ENCODE assay signal across 12 cellular contexts in genomic region chr3:126782554-126782953, GRCh38.
DNase-seq lines count a peak whose midpoint lies in the region; ATAC-seq and TF ChIP-seq lines count a peak whose summit lies in the region.
"Had no signal": no experiment of that assay in that cellular context is flagged by ENCODE, and none has a peak within 500 bp of the region (broad histone marks: within the 10 kb centered on the region; RNA-seq: fewer than 3 reads in every experiment).

No MANE protein-coding gene starts in this region.

- peak overlapping the region; percentile 57 for H3K9ac ChIP-seq in PC-3 (ENCODE audit: low read length)

- H3K4me1 ChIP-seq in PC-3 (ENCODE audit: insufficient read depth, low read length) (peaks cover 30% of the 10 kb centered on the region), esophagus muscularis mucosa (peaks cover 0 to 16% (median 7%) of the 10 kb centered on the region in 4 donors), muscle layer of duodenum (ENCODE audit: control insufficient read depth in 1 of 2, insufficient read depth in 2 of 2, low read length in 2 of 2) (peaks cover 0 to 6% of the 10 kb centered on the region in 2 donors)

- TF ChIP-seq EP300 in esophagus muscularis mucosa (IDR thresholded peaks at IDR 0.05) = no peak

- BruUV-seq in PC-3 (replicated peaks; lab: Mats Ljungman, UMichigan) = no TSS peak

- no peaks in the 10 kb centered on the region for H3K36me3 ChIP-seq in PC-3 (ENCODE audit: low read depth, low read length)
- no peaks in the 10 kb centered on the region for H3K36me3 ChIP-seq in esophagus muscularis mucosa
- H3K36me3 ChIP-seq in muscle layer of duodenum (ENCODE audit: control insufficient read depth in 1 of 2, insufficient read depth in 2 of 2, low read length in 2 of 2) = no peaks in the 10 kb centered on the region
- H3K36me3 ChIP-seq: heart right ventricle, tibial nerve had no signal

- H4K20me1 ChIP-seq in PC-3 (ENCODE audit: low read length) = no peaks in the 10 kb centered on the region

- no peaks in the 10 kb centered on the region for H3F3A ChIP-seq in PC-3 (ENCODE audit: low read length, unreplicated experiment)

- H3K27me3 ChIP-seq in PC-3 (ENCODE audit: low read length) (no peaks in the 10 kb centered on the region), esophagus muscularis mucosa (no peaks in the 10 kb centered on the region), muscle layer of duodenum (ENCODE audit: low read depth, low read length) (no peaks in the 10 kb centered on the region)
- H3K27me3 ChIP-seq: heart right ventricle, tibial nerve had no signal

- H2AFZ ChIP-seq in PC-3 (ENCODE audit: low read length) = peak overlapping the region; percentile 65; the same call in 1 of the 2 replicates

- ATAC-seq in PC-3 = peak; percentile 96

- peak overlapping the region; percentile 78 for H3K4me2 ChIP-seq in PC-3 (ENCODE audit: low read length)

- 68% methylated on average over 3 of the region's 3 CpGs for WGBS in esophagus muscularis mucosa

- no peak for TF ChIP-seq POLR2A in esophagus muscularis mucosa (IDR thresholded peaks at IDR 0.05; ENCODE audit: low read depth)

- peak overlapping the region; percentile 91 for H3K27ac ChIP-seq in PC-3 (ENCODE audit: low read length)
- H3K27ac ChIP-seq in esophagus muscularis mucosa (replicated peaks in 1 of 4) = peak overlapping the region; percentile 3 to 57 (median 46)
- peak overlapping the region; percentile 35 for H3K27ac ChIP-seq in muscle layer of duodenum (ENCODE audit: low read length)

- DNase-seq in AG20443 (ENCODE audit: low spot score) = peak; percentile 90
- DNase-seq in PC-3 = peak; percentile 91
- DNase-seq in esophagus muscularis mucosa (ENCODE audit: extremely low spot score) = no peak
- no peak for DNase-seq in NCI-H1105 (lab: John Stamatoyannopoulos, UW)
- DNase-seq in NCI-H526 (lab: John Stamatoyannopoulos, UW) = no peak
- no peak for DNase-seq in SHP77 (lab: John Stamatoyannopoulos, UW)
- DNase-seq in SK-N-DZ (ENCODE audit: low spot score) = no peak
- DNase-seq: activated effector memory CD4-positive, alpha-beta T cell treated with anti-CD3 and anti-CD28 coated beads, Interleukin-2, amount 50 U/mL, for 16 hours; heart right ventricle; RPMI8226 had no signal

- no peaks in the 10 kb centered on the region for H3K9me3 ChIP-seq in PC-3 (ENCODE audit: low read length)
- H3K9me3 ChIP-seq in esophagus muscularis mucosa = no peaks in the 10 kb centered on the region
- no peaks in the 10 kb centered on the region for H3K9me3 ChIP-seq in muscle layer of duodenum (ENCODE audit: control insufficient read depth in 1 of 2, low read length in 2 of 2)
- H3K9me3 ChIP-seq: heart right ventricle, tibial nerve had no signal

- intact Hi-C loops in PC-3 (cut with micrococcal nuclease) = loop anchor here (1.0 to 5.0 kb wide), 2 partner anchors 8 to 130 kb away; no protein-coding TSS in a partner anchor
- intact Hi-C loops in esophagus muscularis mucosa (cut with DNase I) = no loop called here

- CTCF ChIA-PET in PC-3 (lab: Charles Lee) = no interaction called here

- H3K9me2 ChIP-seq in PC-3 (replicated peaks; ENCODE audit: low read length) = no peaks in the 10 kb centered on the region

- H3K79me2 ChIP-seq in PC-3 (ENCODE audit: low read length) = 0 out of 2 replicates have a peak, but pooled peaks cover under 1% of the 10 kb centered on the region

- TF ChIP-seq CTCF in PC-3 (conservative IDR thresholded peaks at IDR 0.05; ENCODE audit: low read depth, low read length) (no peak), esophagus muscularis mucosa (IDR thresholded peaks at IDR 0.05) (no peak)

- peak overlapping the region; percentile 32; the same call in 1 of the 2 replicates for H3K4me3 ChIP-seq in PC-3 (ENCODE audit: low read length)
- H3K4me3 ChIP-seq in esophagus muscularis mucosa = no peak overlapping the region
- H3K4me3 ChIP-seq in muscle layer of duodenum (ENCODE audit: low read depth in 1 of 2, low read length in 2 of 2) = no peak overlapping the region
- H3K4me3 ChIP-seq: heart right ventricle, tibial nerve had no signal

- POLR2A ChIA-PET in PC-3 (lab: Charles Lee; ENCODE audit: unreplicated experiment) = interaction anchor here (0.6 kb wide), 1 partner anchor 20 kb away, joined by 3 read pairs; no protein-coding TSS in a partner anchor

Comparison
In these comparisons a context has a peak if more than half of its experiments do, and no peak if none do; other contexts are left out.
1. DNase-seq: peak in AG20443 (single experiment) and PC-3 (single experiment); none in esophagus muscularis mucosa (single experiment), NCI-H1105 (single experiment), NCI-H526 (0 of 2), SHP77 (0 of 2) and SK-N-DZ (single experiment).
2. H3K27ac ChIP-seq: peak in every context shown above with its lines; median percentile 91 in PC-3; 46 in esophagus muscularis mucosa; 35 in muscle layer of duodenum.